In genomic region chr9:12457237-12457636, GRCh38 we compare ENCODE assay signal across 35 cellular contexts.
"Had no signal": no experiment of that assay in that cellular context is flagged by ENCODE, and none has a peak within 500 bp of the region (broad histone marks: within the 10 kb centered on the region; RNA-seq: fewer than 3 reads in every experiment).

No MANE protein-coding gene starts in this region.

- H3K36me3 ChIP-seq: MG63 had no signal

- H3K27me3 ChIP-seq: MG63 had no signal

- H3K4me3 ChIP-seq: MG63 had no signal

- H3K9me3 ChIP-seq: MG63 had no signal

- DNase-seq: Karpas-422, Kasumi-1, MG63, MM.1S, MV-4-11, NCI-H1048, NCI-H1092, NCI-H1092 treated with DMSO at 0.1 percent for 48 hours, NCI-H1105, NCI-H1105 treated with DMSO at 0.1 percent for 48 hours, NCI-H1417, NCI-H1417 treated with DMSO at 0.1 percent for 48 hours, NCI-H1436, NCI-H1436 treated with DMSO at 0.1 percent for 48 hours, NCI-H146, NCI-H1694, NCI-H1694 treated with DMSO at 0.1 percent for 48 hours, NCI-H187, NCI-H187 treated with DMSO at 0.1 percent for 48 hours, NCI-H1930, NCI-H2029, NCI-H2029 treated with DMSO at 0.1 percent for 48 hours, NCI-H2081, NCI-H2081 treated with DMSO at 0.1 percent for 48 hours, NCI-H2107, NCI-H2171, NCI-H2171 treated with DMSO at 0.1 percent for 48 hours, NCI-H2227 treated with DMSO at 0.1 percent for 48 hours, NCI-H226, NCI-H345, NCI-H446, NCI-H446 treated with DMSO at 0.1 percent for 48 hours, NCI-H510A, NCI-H510A treated with DMSO at 0.1 percent for 48 hours, NCI-H524 had no signal
